Comparison of ENCODE assay signal across 1 cellular context in genomic region chr12:52233462-52234141, GRCh38.
TF ChIP-seq lines count a peak whose summit lies in the region.

No MANE protein-coding gene starts in this region.

TF ChIP-seq in IMR-90, 13 proteins besides CTCF, POLR2A, EP300 and RAD21 (continued from another document):
- TF ChIP-seq USF2 (IDR thresholded peaks at IDR 0.05; ENCODE audit: low read depth, low read length), result no peak
- TF ChIP-seq FOS (IDR thresholded peaks at IDR 0.05; ENCODE audit: low read depth, low read length), result no peak
- TF ChIP-seq MXI1 (IDR thresholded peaks at IDR 0.05; ENCODE audit: borderline replicate concordance, low read depth, low read length), result no peak
- no peak for TF ChIP-seq NFE2L2 (IDR thresholded peaks at IDR 0.05; ENCODE audit: low read depth, low read length)
- no peak for TF ChIP-seq ELK1 (IDR thresholded peaks at IDR 0.05; ENCODE audit: borderline replicate concordance, low read depth, low read length)
- TF ChIP-seq BHLHE40 (IDR thresholded peaks at IDR 0.05; ENCODE audit: low read depth, low read length), result no peak
- TF ChIP-seq MAZ (IDR thresholded peaks at IDR 0.05; ENCODE audit: borderline replicate concordance, low read depth, low read length), result no peak
- no peak for TF ChIP-seq RFX5 (IDR thresholded peaks at IDR 0.05; ENCODE audit: low read depth, low read length)
- TF ChIP-seq MAFK (IDR thresholded peaks at IDR 0.05; ENCODE audit: low read depth, low read length), result no peak
